ENCODE assay signal across 29 cellular contexts in the genomic region with DNA sequence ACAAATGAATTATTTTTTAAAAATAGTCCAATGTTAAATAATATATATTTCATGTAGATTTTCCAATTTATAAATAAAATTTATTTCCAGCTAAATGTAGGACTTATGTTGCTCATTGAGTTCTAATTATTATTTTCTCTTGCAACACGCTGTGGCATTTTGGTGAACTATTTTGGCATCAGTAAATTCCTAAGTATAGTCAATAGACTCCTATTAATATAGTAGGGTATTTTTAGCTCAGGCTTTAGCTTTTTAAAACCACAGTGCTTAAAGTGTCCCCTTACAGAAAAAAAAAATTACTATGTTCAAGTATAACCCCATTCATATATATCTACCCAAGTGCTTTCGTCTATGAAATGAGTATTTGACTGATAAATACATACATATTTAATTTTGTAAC.
"Had no signal": no experiment of that assay in that cellular context is flagged by ENCODE, and none has a peak within 500 bp of the region (broad histone marks: within the 10 kb centered on the region; RNA-seq: fewer than 3 reads in every experiment).

No MANE protein-coding gene starts in this region.

- H3K27me3 ChIP-seq: brain microvascular endothelial cell, esophagus muscularis mucosa, foreskin keratinocyte, gastrocnemius medialis had no signal

- H3K27ac ChIP-seq: brain microvascular endothelial cell, esophagus muscularis mucosa, foreskin keratinocyte, gastrocnemius medialis, WERI-Rb-1 had no signal

- DNase-seq: activated B cell treated with CpG ODN at 0.5 μM for 24 hours; activated CD4-positive, alpha-beta memory T cell treated with anti-CD3 and anti-CD28 coated beads, Interleukin-2, amount 10 ng/mL, durations not matched to agents 7 days and 5 days; activated CD4-positive, alpha-beta T cell treated with anti-CD3 and anti-CD28 coated beads for 36 hours; activated CD4-positive, alpha-beta T cell treated with anti-CD3 and anti-CD28 coated beads, Interleukin-2, amount 10 ng/mL, durations not matched to agents 7 days and 5 days; activated CD4-positive, alpha-beta T cell treated with anti-CD3 and anti-CD28 coated beads, Interleukin-2, amount 50 U/mL, for 4 hours; activated CD8-positive, alpha-beta memory T cell treated with anti-CD3 and anti-CD28 coated beads, Interleukin-2, amount 50 U/mL, for 48 hours; activated gamma-delta T cell; activated naive CD4-positive, alpha-beta T cell; activated naive CD4-positive, alpha-beta T cell treated with anti-CD3 and anti-CD28 coated beads, Interleukin-2, amount 10 ng/mL, durations not matched to agents 7 days and 5 days; activated naive CD8-positive, alpha-beta T cell treated with anti-CD3 and anti-CD28 coated beads, Interleukin-2, amount 10 ng/mL, durations not matched to agents 7 days and 5 days; activated T-cell treated with anti-CD3 and anti-CD28 coated beads for 4 hours; activated T-cell treated with anti-CD3 and anti-CD28 coated beads, Interleukin-2, amount 50 U/mL, for 24 hours; activated T-cell treated with anti-CD3 and anti-CD28 coated beads, Interleukin-2, amount 50 U/mL, for 72 hours; brain microvascular endothelial cell; caudate nucleus; cortex of kidney; dermis blood vessel endothelial cell; effector CD4-positive, alpha-beta T cell; effector memory CD8-positive, alpha-beta T cell; erythroblast; foreskin keratinocyte; gastrocnemius medialis; T-helper 1 cell; T-helper 17 cell; T1000; WERI-Rb-1 had no signal

- H3K9me3 ChIP-seq: esophagus muscularis mucosa, gastrocnemius medialis had no signal

- H3K4me1 ChIP-seq: esophagus muscularis mucosa, foreskin keratinocyte had no signal

- ATAC-seq: activated CD4-positive, alpha-beta T cell treated with anti-CD3 and anti-CD28 coated beads for 36 hours; activated CD4-positive, CD25-positive, alpha-beta regulatory T cell treated with anti-CD3 and anti-CD28 coated beads, Interleukin-2, amount 50 U/mL, for 24 hours; activated naive CD4-positive, alpha-beta T cell treated with anti-CD3 and anti-CD28 coated beads, Interleukin-2, amount 50 U/mL, for 72 hours; activated T-cell treated with anti-CD3 and anti-CD28 coated beads, Interleukin-2, amount 50 U/mL, for 72 hours; effector memory CD8-positive, alpha-beta T cell; foreskin keratinocyte; gastrocnemius medialis; T-helper 17 cell had no signal

- H3K36me3 ChIP-seq: brain microvascular endothelial cell, esophagus muscularis mucosa, gastrocnemius medialis, WERI-Rb-1 had no signal

- H3K4me3 ChIP-seq: esophagus muscularis mucosa, gastrocnemius medialis had no signal
